ENCODE assay signal across 23 cellular contexts in the genomic region with DNA sequence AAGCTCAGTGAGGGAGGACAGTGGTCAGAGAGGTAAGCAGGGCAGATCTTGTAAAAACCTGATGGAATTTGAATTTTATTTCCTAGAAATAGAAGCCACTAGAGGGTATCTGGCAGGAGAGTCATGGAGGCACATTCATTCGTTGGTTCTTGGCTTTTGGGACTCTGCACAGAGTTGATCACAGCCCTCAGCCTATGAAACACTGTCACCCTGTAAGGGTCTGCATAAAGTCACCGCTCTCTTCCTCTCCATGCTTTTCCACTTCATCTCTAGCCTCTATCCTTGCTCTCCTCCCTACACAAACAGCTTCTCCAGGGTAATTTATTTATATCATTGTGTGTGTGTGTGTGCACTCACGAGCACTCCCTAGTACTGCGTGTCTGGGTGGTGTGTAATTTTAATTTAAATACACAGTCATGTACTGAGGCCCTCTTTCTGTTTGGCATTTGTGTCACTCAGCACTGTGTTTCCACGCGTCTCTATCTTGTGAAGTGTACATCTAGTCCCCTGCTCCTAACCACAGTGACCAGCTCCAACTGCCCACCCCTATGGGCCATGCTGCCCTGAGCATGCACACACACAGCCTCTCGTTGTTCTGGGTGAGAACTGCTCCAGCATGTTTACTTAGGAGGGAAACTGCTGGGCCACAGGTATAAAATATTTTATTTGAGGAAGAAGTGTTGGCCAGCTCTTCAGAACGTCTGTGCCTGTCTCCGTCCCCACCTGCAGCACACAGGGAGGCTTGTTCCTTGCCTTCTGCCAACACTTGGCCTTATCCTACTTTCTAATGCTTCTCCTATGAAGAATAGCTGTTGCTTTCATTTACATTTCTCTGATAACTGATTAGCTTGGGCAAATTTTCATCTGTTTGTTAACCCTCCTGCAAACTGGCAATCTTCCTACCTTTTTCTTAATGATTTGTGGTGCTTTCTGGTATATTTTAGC. TPM values are rescaled to one million over a fixed set of nuclear protein-coding genes. Genes with fewer than 3 reads are reported as not detected.
DNase-seq lines count a peak whose midpoint lies in the region; ATAC-seq, FAIRE-seq and TF ChIP-seq lines count a peak whose summit lies in the region.
"Had no signal": no experiment of that assay in that cellular context is flagged by ENCODE, and none has a peak within 500 bp of the region (broad histone marks: within the 10 kb centered on the region; RNA-seq: fewer than 3 reads in every experiment).

No MANE protein-coding gene starts in this region.

- H3K27ac Mint-ChIP-seq in H9: no peak overlapping the region; a peak in 2 of 7 replicates
- H3K27ac Mint-ChIP-seq: activated CD4-positive, alpha-beta memory T cell treated with anti-CD3 and anti-CD28 coated beads, Interleukin-2, amount 10 ng/mL, durations not matched to agents 7 days and 5 days; activated naive CD8-positive, alpha-beta T cell treated with anti-CD3 and anti-CD28 coated beads for 36 hours; dendritic cell treated with granulocyte-macrophage colony-stimulating factor and Interleukin-4, amounts not matched to agents 40 ng/mL and 50 ng/mL, for 4 days; T-cell had no signal

- TF ChIP-seq CTCF in H9 (conservative IDR thresholded peaks at IDR 0.05) (no peak), Peyer's patch (IDR thresholded peaks at IDR 0.05) (no peak), sigmoid colon (IDR thresholded peaks at IDR 0.05) (no peak)

- H3K79me2 ChIP-seq in H9 (ENCODE audit: insufficient read depth, low read length): no peaks in the 10 kb centered on the region; the same call in 1 of the 2 replicates
- H3K79me2 ChIP-seq: parathyroid adenoma had no signal

- H3K18ac ChIP-seq in H9 (ENCODE audit: insufficient read length, low read depth, low read length): no peak overlapping the region

- H3K9me3 ChIP-seq in H9 (ENCODE audit: control insufficient read depth, low read depth, low read length): no peaks in the 10 kb centered on the region
- H3K9me3 ChIP-seq in Peyer's patch: no peaks in the 10 kb centered on the region
- H3K9me3 ChIP-seq in iPS-15b (ENCODE audit: control insufficient read depth, insufficient read depth, low read length): no peaks in the 10 kb centered on the region
- H3K9me3 ChIP-seq in sigmoid colon: no peaks in the 10 kb centered on the region
- H3K9me3 ChIP-seq: breast epithelium had no signal

- H3K4ac ChIP-seq in H9 (ENCODE audit: low read depth, low read length): no peak overlapping the region

- FAIRE-seq in H54 (lab: Jason Lieb, UNC): no peak
- FAIRE-seq: frontal cortex had no signal

- intact Hi-C loops in sigmoid colon (cut with DNase I): no loop called here

- no peak overlapping the region for H2BK20ac ChIP-seq in H9 (ENCODE audit: low read depth, low read length, poor library complexity, severe bottlenecking)

- peaks cover 7% of the 10 kb centered on the region for H3K23me2 ChIP-seq in H9 (ENCODE audit: insufficient read length, low read depth, low read length, poor library complexity, severe bottlenecking)

- H2BK5ac ChIP-seq in H9 (ENCODE audit: insufficient read length, low read length): no peak overlapping the region

- H3K9me3 Mint-ChIP-seq in H9: peaks cover 10 to 12% of the 10 kb centered on the region in 2 experiments
- H3K9me3 Mint-ChIP-seq: activated CD4-positive, alpha-beta memory T cell treated with anti-CD3 and anti-CD28 coated beads, Interleukin-2, amount 10 ng/mL, durations not matched to agents 7 days and 5 days; activated naive CD8-positive, alpha-beta T cell treated with anti-CD3 and anti-CD28 coated beads for 36 hours; dendritic cell treated with granulocyte-macrophage colony-stimulating factor and Interleukin-4, amounts not matched to agents 40 ng/mL and 50 ng/mL, for 4 days; T-cell had no signal

- H3K79me1 ChIP-seq in H9 (ENCODE audit: insufficient read depth, low read depth, low read length, poor library complexity, severe bottlenecking): no peaks in the 10 kb centered on the region

- H2BK15ac ChIP-seq in H9 (ENCODE audit: low read depth, low read length): no peak overlapping the region

- peak overlapping the region; percentile 59 for H2BK12ac ChIP-seq in H9 (ENCODE audit: insufficient read length, low read depth, low read length)

- no peak for TF ChIP-seq EP300 in sigmoid colon (IDR thresholded peaks at IDR 0.05)

- H3K27me3 ChIP-seq in H9 (ENCODE audit: insufficient read depth, low read length) (no peaks in the 10 kb centered on the region), Peyer's patch (no peaks in the 10 kb centered on the region), iPS-15b (ENCODE audit: control insufficient read depth, insufficient read depth, low read length) (no peaks in the 10 kb centered on the region), sigmoid colon (no peaks in the 10 kb centered on the region)
- H3K27me3 ChIP-seq: breast epithelium had no signal

- no peak overlapping the region for H4K5ac ChIP-seq in H9 (ENCODE audit: insufficient read length, low read depth, low read length)

- peak overlapping the region in 1 of 2 experiments; percentile 14; a peak in 1 of 5 replicates for H3K4me3 Mint-ChIP-seq in H9
- H3K4me3 Mint-ChIP-seq: activated CD4-positive, alpha-beta memory T cell treated with anti-CD3 and anti-CD28 coated beads, Interleukin-2, amount 10 ng/mL, durations not matched to agents 7 days and 5 days; activated naive CD8-positive, alpha-beta T cell treated with anti-CD3 and anti-CD28 coated beads for 36 hours; dendritic cell treated with granulocyte-macrophage colony-stimulating factor and Interleukin-4, amounts not matched to agents 40 ng/mL and 50 ng/mL, for 4 days; T-cell had no signal

- no peak overlapping the region for H3T11ph ChIP-seq in H9 (ENCODE audit: low read length)

- H3K4me1 ChIP-seq in H9 (ENCODE audit: insufficient read depth, low read length) (peaks cover 37% of the 10 kb centered on the region), Peyer's patch (peaks cover 0 to 16% (median 0%) of the 10 kb centered on the region in 4 donors), iPS-15b (ENCODE audit: control insufficient read depth, insufficient read depth, low read length) (peaks cover 54% of the 10 kb centered on the region), sigmoid colon (peaks cover 0 to 68% (median 28%) of the 10 kb centered on the region in 4 donors)
- H3K4me1 ChIP-seq: breast epithelium, parathyroid adenoma had no signal

- peaks cover 1 to 37% (median 16%) of the 10 kb centered on the region in 3 experiments for H3K36me3 Mint-ChIP-seq in H9 (ENCODE audit: insufficient read depth in 1 of 3, low read depth in 3 of 3)

- H3K27ac ChIP-seq in H9 (ENCODE audit: insufficient read length, low read depth, low read length) (no peak overlapping the region), Peyer's patch (no peak overlapping the region), sigmoid colon (no peak overlapping the region)
- H3K27ac ChIP-seq: breast epithelium, parathyroid adenoma, skin epidermis had no signal

- H3K56ac ChIP-seq in H9 (ENCODE audit: insufficient read length, low read depth, low read length): no peak overlapping the region

- H3K9ac ChIP-seq in H9 (ENCODE audit: extremely low read depth, insufficient read length, low read length): no peak overlapping the region
- H3K9ac ChIP-seq in iPS-15b (ENCODE audit: low read depth, low read length): peak overlapping the region; percentile 9
- H3K9ac ChIP-seq: parathyroid adenoma had no signal

- peak overlapping the region; percentile 30 for H3K4me2 ChIP-seq in H9 (ENCODE audit: insufficient read depth, insufficient read length, low read length)

- ATAC-seq in GM21390 (IDR thresholded peaks at IDR 0.05; ENCODE audit: unreplicated experiment): no peak
- ATAC-seq: left lobe of liver, T-cell had no signal

- peak; percentile 20 for DNase-seq in H9
- DNase-seq in Peyer's patch: peak in 2 of 3 donors; percentile 18 to 29
- peak; percentile 28 for DNase-seq in sigmoid colon
- no peak for DNase-seq in H54 (ENCODE audit: insufficient read length, low spot score)
- no peak for DNase-seq in T-helper 1 cell
- DNase-seq: activated CD4-positive, alpha-beta memory T cell treated with anti-CD3 and anti-CD28 coated beads, Interleukin-2, amount 10 ng/mL, durations not matched to agents 7 days and 5 days; activated naive CD8-positive, alpha-beta T cell treated with anti-CD3 and anti-CD28 coated beads for 36 hours; activated T-cell treated with anti-CD3 and anti-CD28 coated beads, Interleukin-2, amount 50 U/mL, for 1 hour; GF-D8; GOT3; IMR-90; NCI-H2081; SHP77; stimulated activated CD4-positive, alpha-beta T cell treated with anti-CD3 and anti-CD28 coated beads, Interleukin-4, amount 100 ng/mL, for 24 hours; T-cell had no signal

- peaks cover 33% of the 10 kb centered on the region for H3K27me3 Mint-ChIP-seq in H9 (ENCODE audit: low read depth)
- H3K27me3 Mint-ChIP-seq: activated CD4-positive, alpha-beta memory T cell treated with anti-CD3 and anti-CD28 coated beads, Interleukin-2, amount 10 ng/mL, durations not matched to agents 7 days and 5 days had no signal

- no CpG with 5 or more reads among the region's 9 CpGs for whole genome bisulfite sequencing in H9 (ENCODE audit: extremely low coverage, insufficient read length, low lambda C conversion rate)
- 67 to 81% methylated on average over 9 of the region's 9 CpGs for WGBS in sigmoid colon, 2 donors

- no peak overlapping the region for H3K23ac ChIP-seq in H9 (ENCODE audit: insufficient read length, low read depth, low read length)

- H4K20me1 ChIP-seq in H9 (ENCODE audit: control insufficient read depth, insufficient read depth, insufficient read length): no peaks in the 10 kb centered on the region

- TF ChIP-seq POLR2A in Peyer's patch (IDR thresholded peaks at IDR 0.05): no peak
- TF ChIP-seq POLR2A in sigmoid colon (IDR thresholded peaks at IDR 0.05): no peak
- no peak for TF ChIP-seq POLR2A in H54 (IDR thresholded peaks at IDR 0.05; ENCODE audit: low read depth, low read length)

- no peak overlapping the region for H3K4me3 ChIP-seq in Peyer's patch
- H3K4me3 ChIP-seq in iPS-15b (ENCODE audit: low read depth, low read length): no peak overlapping the region
- no peak overlapping the region for H3K4me3 ChIP-seq in sigmoid colon
- H3K4me3 ChIP-seq: breast epithelium, skin epidermis had no signal

- H3K14ac ChIP-seq in H9 (ENCODE audit: insufficient read depth, low read length): peak overlapping the region; percentile 30; the same call in 1 of the 2 replicates

- H2AK5ac ChIP-seq in H9 (ENCODE audit: insufficient read length, low read length): no peak overlapping the region

- no peak overlapping the region for H2AFZ ChIP-seq in H9 (ENCODE audit: low read length)
- H2AFZ ChIP-seq: parathyroid adenoma had no signal

- H3K4me1 Mint-ChIP-seq in H9: peaks cover 82 to 85% of the 10 kb centered on the region in 2 experiments

- H3K36me3 ChIP-seq in Peyer's patch (no peaks in the 10 kb centered on the region), iPS-15b (ENCODE audit: control insufficient read depth, insufficient read depth, low read length) (peaks cover 3% of the 10 kb centered on the region), sigmoid colon (no peaks in the 10 kb centered on the region)
- H3K36me3 ChIP-seq: breast epithelium had no signal

- H4K91ac ChIP-seq in H9 (ENCODE audit: insufficient read length, low read depth, low read length): no peak overlapping the region

- H4K8ac ChIP-seq in H9 (replicated peaks; ENCODE audit: insufficient read length, low read depth, low read length): no peak overlapping the region

- no peak overlapping the region for H2BK120ac ChIP-seq in H9 (ENCODE audit: low read depth, low read length, poor library complexity, severe bottlenecking)

RNA-seq across cellular contexts. Expression of a gene that starts 4.5 kb away (rescaled TPM):
- 0.88 and 1.2 TPM in 2 replicates for total RNA-seq in H9 (2021)
- total RNA-seq in Peyer's patch: 1 to 10 TPM; 3.2 to 6.2 (median 4.5) TPM
- total RNA-seq in sigmoid colon: 1 to 10 TPM in 3 of 4 donors, under 1 TPM in 1; 0.99 to 3.6 (median 1.4) TPM
- polyA plus RNA-seq in sigmoid colon: under 1 TPM; under 0.01 to 0.32 (median under 0.01) TPM

Comparison
In these comparisons a context has a peak if more than half of its experiments do, and no peak if none do; other contexts are left out.
1. DNase-seq: peak in H9 (single experiment), Peyer's patch (2 of 3) and sigmoid colon (single experiment); none in H54 (single experiment) and T-helper 1 cell (0 of 5).